In the genomic region with DNA sequence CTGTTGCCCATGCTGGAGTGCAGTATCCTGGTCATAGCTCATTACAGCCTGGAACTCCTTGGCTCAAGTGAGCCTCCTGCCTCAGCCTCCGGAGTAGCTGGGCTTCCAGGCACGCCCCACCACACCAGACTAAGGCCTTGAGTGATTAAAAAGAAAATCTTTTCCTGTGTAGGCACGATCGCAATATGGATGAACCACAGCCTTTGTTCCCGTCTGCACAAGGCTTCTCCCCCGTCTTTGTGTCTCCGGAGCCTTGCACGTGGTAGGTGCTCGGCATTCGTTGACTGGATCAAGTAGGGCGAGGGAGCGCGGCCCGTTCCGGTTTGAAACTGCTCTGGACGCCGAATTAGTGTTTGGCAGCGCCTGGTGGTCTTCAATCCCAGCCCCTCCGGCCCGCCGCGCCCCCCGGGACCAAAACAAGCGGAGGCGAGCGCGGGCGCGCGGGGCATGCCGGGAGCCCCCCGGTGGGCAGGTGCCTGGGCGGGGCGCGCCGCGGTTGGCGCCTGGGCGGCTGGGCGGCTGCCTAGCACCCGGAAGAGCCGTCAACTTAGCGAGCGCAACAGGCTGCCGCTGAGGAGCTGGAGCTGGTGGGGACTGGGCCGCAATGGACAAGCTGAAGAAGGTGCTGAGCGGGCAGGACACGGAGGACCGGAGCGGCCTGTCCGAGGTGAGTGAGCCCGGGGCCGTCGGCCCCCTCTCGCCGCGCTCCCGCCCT, we compare ENCODE assay signal across 8 cellular contexts. TPM values are rescaled to one million over a fixed set of nuclear protein-coding genes. Genes with fewer than 3 reads are reported as not detected.
A peak's percentile ranks its signal among the peaks of the same experiment; 100 is the strongest.
DNase-seq lines count a peak whose midpoint lies in the region; ATAC-seq, FAIRE-seq and TF ChIP-seq lines count a peak whose summit lies in the region.

A gene (plus strand): TSS at position 529 of the 715 bp plus-strand sequence. CDS start 76 bp downstream, at position 605.

- H3K4me3 ChIP-seq in BJ (ENCODE audit: low read depth, low read length) = peak within 1 kb of the TSS; percentile 91
- peak within 1 kb of the TSS; percentile 99 to 100 (median 99) for H3K4me3 ChIP-seq in right lobe of liver

- CTCF ChIA-PET in BJ (lab: Yijun Ruan, JAX) = interaction anchor here (0.6 to 2.5 kb wide), 3 partner anchors 10 to 117 kb away, joined by 3 to 12 read pairs (median 3); no protein-coding TSS in a partner anchor

- peak within 1 kb of the TSS; percentile 71 to 81 (median 78) for H3K27ac ChIP-seq in right lobe of liver

- DNase-seq in BJ (ENCODE audit: low read depth) (no peak), GM19239 (ENCODE audit: insufficient read length, low spot score) (peak; percentile 81), NCI-H69 (lab: John Stamatoyannopoulos, UW) (peak; percentile 94), dermis microvascular lymphatic vessel endothelial cell (ENCODE audit: low read depth in 2 of 2) (peak; percentile 38 to 84), right lobe of liver (peak; percentile 85 to 87 (median 87))
- peak; percentile 65 for DNase-seq in activated CD4-positive, alpha-beta T cell treated with anti-CD3 and anti-CD28 coated beads, Interleukin-2, amount 50 U/mL, for 4 hours
- peak; percentile 72 to 78 for DNase-seq in stimulated activated CD4-positive, alpha-beta T cell treated with anti-CD3 and anti-CD28 coated beads, Interleukin-4, amount 100 ng/mL, for 4 hours

- POLR2A ChIA-PET in BJ (lab: Charles Lee) = no interaction called here

- FAIRE-seq in GM19239 (lab: Jason Lieb, UNC) = peak; percentile 76

- ATAC-seq in HG03442 (IDR thresholded peaks at IDR 0.05; ENCODE audit: unreplicated experiment) = peak; percentile 65
- peak; percentile 89 to 96 (median 91) for ATAC-seq in right lobe of liver

- TF ChIP-seq POLR2A in right lobe of liver (IDR thresholded peaks at IDR 0.05) = peak; percentile 89

- peaks cover 0 to 27% (median 13%) of the 10 kb centered on the region in 4 donors for H3K4me1 ChIP-seq in right lobe of liver

- H3K27me3 ChIP-seq in BJ (ENCODE audit: control insufficient read depth, insufficient read depth, low read length) = no peaks in the 10 kb centered on the region
- H3K27me3 ChIP-seq in right lobe of liver = no peaks in the 10 kb centered on the region

- WGBS in right lobe of liver (ENCODE audit: insufficient coverage, low coverage, low lambda C conversion rate, missing lambda C conversion rate) = 7% methylated on average over 14 of the region's 58 CpGs

- H3K9me3 ChIP-seq in right lobe of liver = no peaks in the 10 kb centered on the region

- intact Hi-C loops in right lobe of liver (cut with DNase I) = no loop called here

- no peak for TF ChIP-seq CTCF in BJ (IDR thresholded peaks at IDR 0.05; ENCODE audit: insufficient read depth, low read depth, low read length)
- no peak for TF ChIP-seq CTCF in right lobe of liver (IDR thresholded peaks at IDR 0.05)

- 0 out of 2 replicates have a peak, but pooled peaks cover 3% of the 10 kb centered on the region for H3K36me3 ChIP-seq in BJ (ENCODE audit: control insufficient read depth, insufficient read depth, low read length)
- no peaks in the 10 kb centered on the region for H3K36me3 ChIP-seq in right lobe of liver

RNA-seq across cellular contexts. Expression of the gene that starts here (rescaled TPM):
- polyA plus RNA-seq in BJ (2011; rRNA removed) = 19.2 and 29.6 TPM in 2 replicates
- 56.6 and 66.4 TPM in 2 replicates for polyA minus RNA-seq in BJ (2011; rRNA and poly(A)+ RNA removed)
- total RNA-seq in dermis microvascular lymphatic vessel endothelial cell (37.6 and 48.3 TPM in 2 replicates), right lobe of liver (10 to 100 TPM; 26.5 to 35.4 (median 29.8) TPM)
